Comparison of ENCODE assay signal across 20 cellular contexts in genomic region chr2:145736901-145737300, GRCh38.
DNase-seq lines count a peak whose midpoint lies in the region; FAIRE-seq and TF ChIP-seq lines count a peak whose summit lies in the region.
"Had no signal": no experiment of that assay in that cellular context is flagged by ENCODE, and none has a peak within 500 bp of the region (broad histone marks: within the 10 kb centered on the region; RNA-seq: fewer than 3 reads in every experiment).

No MANE protein-coding gene starts in this region.

- no peaks in the 10 kb centered on the region for H3K36me3 ChIP-seq in astrocyte (ENCODE audit: insufficient read depth, low read length)
- H3K36me3 ChIP-seq in H7 (replicated peaks; ENCODE audit: control insufficient read depth, insufficient read depth, low read length), result no peaks in the 10 kb centered on the region
- H3K36me3 ChIP-seq: BLaER1 had no signal

- no peaks in the 10 kb centered on the region for H3K36me3 Mint-ChIP-seq in astrocyte (ENCODE audit: low read depth, unreplicated experiment)
- H3K36me3 Mint-ChIP-seq: CD14-positive monocyte; CD4-positive, alpha-beta memory T cell had no signal

- H3K4me2 ChIP-seq in astrocyte (ENCODE audit: low read length), result no peak overlapping the region
- H3K4me2 ChIP-seq: BLaER1 had no signal

- H4K20me1 ChIP-seq in astrocyte (ENCODE audit: insufficient read depth, low read length), result no peaks in the 10 kb centered on the region
- H4K20me1 ChIP-seq: BLaER1 had no signal

- FAIRE-seq in astrocyte (lab: Jason Lieb, UNC), result no peak
- FAIRE-seq: GM12892, GM18507, H1, K562 had no signal

- no peaks in the 10 kb centered on the region for H3K9me3 ChIP-seq in astrocyte (ENCODE audit: insufficient read depth, low read depth, low read length)
- H3K9me3 ChIP-seq: BLaER1 had no signal

- no peaks in the 10 kb centered on the region for H3K79me2 ChIP-seq in astrocyte (ENCODE audit: insufficient read depth, low read length)

- H3K27ac Mint-ChIP-seq in astrocyte (ENCODE audit: unreplicated experiment), result no peak overlapping the region
- H3K27ac Mint-ChIP-seq: CD14-positive monocyte; CD4-positive, alpha-beta memory T cell had no signal

- peak; percentile 30 for DNase-seq in HS-27A (ENCODE audit: low read depth)
- peak; percentile 84 for DNase-seq in LHCN-M2 (ENCODE audit: low read depth)
- peak; percentile 55 for DNase-seq in astrocyte (ENCODE audit: low read depth)
- peak; percentile 43 for DNase-seq in fibroblast of the aortic adventitia (ENCODE audit: low read depth)
- no peak for DNase-seq in NCI-H2029 (lab: John Stamatoyannopoulos, UW)
- no peak for DNase-seq in H7
- DNase-seq in GM19238 (ENCODE audit: insufficient read length, low spot score), result no peak
- no peak for DNase-seq in activated CD4-positive, CD25-positive, alpha-beta regulatory T cell (lab: John Stamatoyannopoulos, UW)
- DNase-seq: 8988T; CD4-positive, alpha-beta memory T cell; DMS153; DMS79; GDM1; HCEC 1CT had no signal

- H3K4me1 ChIP-seq in astrocyte (ENCODE audit: insufficient read depth, low read length), result no peaks in the 10 kb centered on the region

- H3K27me3 ChIP-seq in astrocyte (ENCODE audit: insufficient read depth, low read length), result no peaks in the 10 kb centered on the region
- H3K27me3 ChIP-seq in H7 (ENCODE audit: control insufficient read depth, insufficient read depth, low read length), result no peaks in the 10 kb centered on the region
- H3K27me3 ChIP-seq: BLaER1 had no signal

- no peak for TF ChIP-seq CTCF in astrocyte (IDR thresholded peaks at IDR 0.05; ENCODE audit: insufficient read depth, low read depth, low read length)
- no peak for TF ChIP-seq CTCF in fibroblast of the aortic adventitia (IDR thresholded peaks at IDR 0.05; ENCODE audit: insufficient read depth, low read length)

- H2AFZ ChIP-seq in astrocyte (ENCODE audit: low read depth, low read length), result no peak overlapping the region

- H3K9ac ChIP-seq in astrocyte (ENCODE audit: low read length), result no peak overlapping the region
- H3K9ac ChIP-seq: BLaER1 had no signal

- H3K9me3 Mint-ChIP-seq in astrocyte (ENCODE audit: unreplicated experiment), result no peaks in the 10 kb centered on the region
- H3K9me3 Mint-ChIP-seq: CD4-positive, alpha-beta memory T cell had no signal

- H3K4me3 Mint-ChIP-seq in astrocyte (ENCODE audit: unreplicated experiment), result no peak overlapping the region
- H3K4me3 Mint-ChIP-seq: CD14-positive monocyte; CD4-positive, alpha-beta memory T cell had no signal

- H3K27ac ChIP-seq in astrocyte (ENCODE audit: low read depth, low read length), result no peak overlapping the region
- H3K27ac ChIP-seq: BLaER1 had no signal

- H3K4me3 ChIP-seq in astrocyte (ENCODE audit: insufficient read depth, low read depth, low read length) (no peak overlapping the region), fibroblast of the aortic adventitia (ENCODE audit: low read depth, low read length) (no peak overlapping the region), H7 (ENCODE audit: insufficient read depth, low read depth, low read length) (no peak overlapping the region)
- H3K4me3 ChIP-seq: BLaER1, K562 had no signal

- H3K4me1 Mint-ChIP-seq in astrocyte (ENCODE audit: low read depth, unreplicated experiment), result peaks cover 10% of the 10 kb centered on the region
- H3K4me1 Mint-ChIP-seq: CD4-positive, alpha-beta memory T cell had no signal

- H3K27me3 Mint-ChIP-seq in astrocyte (ENCODE audit: low read depth, unreplicated experiment), result no peaks in the 10 kb centered on the region
- H3K27me3 Mint-ChIP-seq: CD4-positive, alpha-beta memory T cell had no signal

Comparison
In these comparisons a context has a peak if more than half of its experiments do, and no peak if none do; other contexts are left out.
1. DNase-seq: peak in HS-27A (single experiment), LHCN-M2 (single experiment), astrocyte (single experiment) and fibroblast of the aortic adventitia (single experiment); none in NCI-H2029 (single experiment), H7 (single experiment), GM19238 (single experiment) and activated CD4-positive, CD25-positive, alpha-beta regulatory T cell (0 of 4).